8 cellular contexts compared by ENCODE assay signal in the genomic region with DNA sequence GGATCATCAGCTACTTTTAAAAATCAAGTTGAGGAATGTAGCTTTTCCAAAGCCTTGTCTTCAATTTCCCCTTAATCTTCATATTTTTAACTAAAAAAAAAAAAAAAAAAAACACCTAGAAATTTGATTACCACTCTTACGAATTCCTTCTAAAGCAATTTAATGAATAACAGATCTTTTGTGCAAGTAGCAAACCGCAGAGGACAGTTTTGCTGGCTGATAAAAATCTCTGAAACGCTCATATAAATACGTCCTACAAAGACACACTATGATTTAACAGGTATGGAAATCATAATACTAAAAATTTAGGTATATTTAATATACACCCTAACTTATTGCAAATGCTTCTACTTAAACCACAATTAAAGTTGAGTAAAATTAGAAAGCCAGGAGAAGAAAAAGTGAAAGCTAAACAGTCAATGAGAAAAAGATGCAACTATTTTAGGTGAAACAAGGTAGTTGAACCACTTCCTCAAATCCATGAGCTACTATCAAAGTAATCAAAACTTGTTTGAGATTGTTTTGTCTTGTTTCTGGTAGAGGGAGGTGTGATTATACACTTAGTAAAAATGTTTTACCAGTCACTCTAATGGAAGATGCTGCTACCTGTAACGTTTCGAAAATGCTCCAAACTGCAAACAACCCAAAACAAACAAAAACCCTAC. TPM values are rescaled to one million over a fixed set of nuclear protein-coding genes. Genes with fewer than 3 reads are reported as not detected.
DNase-seq lines count a peak whose midpoint lies in the region; ATAC-seq and TF ChIP-seq lines count a peak whose summit lies in the region.

No MANE protein-coding gene starts in this region.

- POLR2A ChIA-PET in CD8-positive, alpha-beta T cell (lab: Charles Lee): no interaction called here
- POLR2A ChIA-PET in HEK293 (lab: Yijun Ruan, JAX): interaction anchor here (2.2 kb wide), 1 partner anchor 141 kb away, joined by 8 read pairs; no protein-coding TSS in a partner anchor
- POLR2A ChIA-PET in activated naive CD8-positive, alpha-beta T cell treated with anti-CD3 and anti-CD28 coated beads, Interleukin-2, amount 10 ng/mL, durations not matched to agents 7 days and 5 days (lab: Charles Lee): interaction anchor here (0.6 kb wide), 1 partner anchor 406 kb away, joined by 3 read pairs; no protein-coding TSS in a partner anchor

- peak overlapping the region; percentile 73 for H3K4me3 Mint-ChIP-seq in CD8-positive, alpha-beta T cell
- H3K4me3 Mint-ChIP-seq in activated naive CD8-positive, alpha-beta T cell treated with anti-CD3 and anti-CD28 coated beads, Interleukin-2, amount 10 ng/mL, durations not matched to agents 7 days and 5 days: peak overlapping the region; percentile 73

- no peak overlapping the region for H3K4me3 ChIP-seq in CD8-positive, alpha-beta T cell (ENCODE audit: low read depth, low read length)
- H3K4me3 ChIP-seq in HEK293 (ENCODE audit: low read depth, low read length) (peak overlapping the region; percentile 97), right lobe of liver (peak overlapping the region; percentile 78 to 91 (median 81))

- no peaks in the 10 kb centered on the region for H3K9me3 ChIP-seq in CD8-positive, alpha-beta T cell (ENCODE audit: low read length)
- H3K9me3 ChIP-seq in HEK293 (ENCODE audit: control insufficient read depth, insufficient read depth, low read depth, low read length) (no peaks in the 10 kb centered on the region), right lobe of liver (no peaks in the 10 kb centered on the region)

- no peak for DNase-seq in CD8-positive, alpha-beta T cell
- no peak for DNase-seq in activated naive CD8-positive, alpha-beta T cell treated with anti-CD3 and anti-CD28 coated beads, Interleukin-2, amount 10 ng/mL, durations not matched to agents 7 days and 5 days
- DNase-seq in right lobe of liver (no peak), NCI-H2107 (lab: John Stamatoyannopoulos, UW) (no peak)
- no peak for DNase-seq in effector CD4-positive, alpha-beta T cell
- DNase-seq in stimulated activated CD4-positive, alpha-beta T cell treated with anti-CD3 and anti-CD28 coated beads, Interleukin-15, amount 100 ng/mL, for 24 hours: no peak

- H3K4me1 ChIP-seq in CD8-positive, alpha-beta T cell (ENCODE audit: insufficient read depth, low read length): peaks cover 12% of the 10 kb centered on the region
- H3K4me1 ChIP-seq in HEK293 (ENCODE audit: control insufficient read depth, insufficient read depth, low read length): peaks cover 32% of the 10 kb centered on the region
- H3K4me1 ChIP-seq in right lobe of liver: peaks cover 0 to 19% (median 6%) of the 10 kb centered on the region in 4 donors

- CTCF ChIA-PET in CD8-positive, alpha-beta T cell (lab: Charles Lee): interaction anchor here (0.7 kb wide), 1 partner anchor 12 kb away, joined by 3 read pairs; no protein-coding TSS in a partner anchor
- CTCF ChIA-PET in HEK293 (lab: Yijun Ruan, JAX): interaction anchor here (0.6 to 2.7 kb wide), 4 partner anchors 140 to 1089 kb away, joined by 3 to 13 read pairs (median 4); no protein-coding TSS in a partner anchor

- WGBS in right lobe of liver (ENCODE audit: insufficient coverage, low coverage, low lambda C conversion rate, missing lambda C conversion rate): 4% methylated on average over 6 of the region's 6 CpGs

- no peaks in the 10 kb centered on the region for H3K9me3 Mint-ChIP-seq in CD8-positive, alpha-beta T cell
- H3K9me3 Mint-ChIP-seq in activated naive CD8-positive, alpha-beta T cell treated with anti-CD3 and anti-CD28 coated beads, Interleukin-2, amount 10 ng/mL, durations not matched to agents 7 days and 5 days: no peaks in the 10 kb centered on the region

- peaks cover 2% of the 10 kb centered on the region for H3K36me3 Mint-ChIP-seq in CD8-positive, alpha-beta T cell
- H3K36me3 Mint-ChIP-seq in activated naive CD8-positive, alpha-beta T cell treated with anti-CD3 and anti-CD28 coated beads, Interleukin-2, amount 10 ng/mL, durations not matched to agents 7 days and 5 days: no peaks in the 10 kb centered on the region

- H3K27ac ChIP-seq in CD8-positive, alpha-beta T cell (ENCODE audit: low read depth, low read length): no peak overlapping the region
- H3K27ac ChIP-seq in HEK293 (ENCODE audit: extremely low read depth, low read depth, low read length): peak overlapping the region; percentile 100; the same call in 1 of the 2 replicates
- H3K27ac ChIP-seq in right lobe of liver: peak overlapping the region; percentile 87 to 91 (median 89)

- no peak for ATAC-seq in CD8-positive, alpha-beta T cell
- ATAC-seq in activated naive CD8-positive, alpha-beta T cell treated with anti-CD3 and anti-CD28 coated beads, Interleukin-2, amount 10 ng/mL, durations not matched to agents 7 days and 5 days (ENCODE audit: low read depth): no peak
- peak in 1 of 4 donors; percentile 1 for ATAC-seq in right lobe of liver
- no peak for ATAC-seq in HG03469 (IDR thresholded peaks at IDR 0.05; ENCODE audit: unreplicated experiment)

- TF ChIP-seq CTCF in CD8-positive, alpha-beta T cell (IDR thresholded peaks at IDR 0.05): no peak
- TF ChIP-seq CTCF in HEK293 (tag by site-specific recombination; IDR thresholded peaks at IDR 0.05) (no peak), right lobe of liver (IDR thresholded peaks at IDR 0.05) (no peak)

- peaks cover 6% of the 10 kb centered on the region for H3K27me3 ChIP-seq in CD8-positive, alpha-beta T cell (ENCODE audit: insufficient read depth, low read length)
- no peaks in the 10 kb centered on the region for H3K27me3 ChIP-seq in right lobe of liver

- H3K27ac Mint-ChIP-seq in CD8-positive, alpha-beta T cell: no peak overlapping the region
- H3K27ac Mint-ChIP-seq in activated naive CD8-positive, alpha-beta T cell treated with anti-CD3 and anti-CD28 coated beads, Interleukin-2, amount 10 ng/mL, durations not matched to agents 7 days and 5 days: peak overlapping the region; percentile 15

- peaks cover 35% of the 10 kb centered on the region for H3K27me3 Mint-ChIP-seq in CD8-positive, alpha-beta T cell (ENCODE audit: low read depth)
- H3K27me3 Mint-ChIP-seq in activated naive CD8-positive, alpha-beta T cell treated with anti-CD3 and anti-CD28 coated beads, Interleukin-2, amount 10 ng/mL, durations not matched to agents 7 days and 5 days: peaks cover 59% of the 10 kb centered on the region

- H3K4me1 Mint-ChIP-seq in CD8-positive, alpha-beta T cell (ENCODE audit: low read depth): peaks cover 13% of the 10 kb centered on the region
- H3K4me1 Mint-ChIP-seq in activated naive CD8-positive, alpha-beta T cell treated with anti-CD3 and anti-CD28 coated beads, Interleukin-2, amount 10 ng/mL, durations not matched to agents 7 days and 5 days: peaks cover 11% of the 10 kb centered on the region

- intact Hi-C loops in CD8-positive, alpha-beta T cell (cut with DNase I, micrococcal nuclease): no loop called here
- intact Hi-C loops in right lobe of liver (cut with DNase I): no loop called here

- H3K36me3 ChIP-seq in CD8-positive, alpha-beta T cell (ENCODE audit: insufficient read depth, low read length): no peaks in the 10 kb centered on the region
- H3K36me3 ChIP-seq in HEK293 (ENCODE audit: control insufficient read depth in 2 of 2, insufficient read depth in 1 of 2, low read length in 2 of 2): peaks cover 0 to 4% of the 10 kb centered on the region in 2 experiments; a peak in 1 of 3 replicates
- no peaks in the 10 kb centered on the region for H3K36me3 ChIP-seq in right lobe of liver

- TF ChIP-seq POLR2A in right lobe of liver (IDR thresholded peaks at IDR 0.05): no peak

TF ChIP-seq in HEK293, 187 proteins besides CTCF, POLR2A, EP300 and RAD21 (continues in another document):
- TF ChIP-seq, protein P1, sequence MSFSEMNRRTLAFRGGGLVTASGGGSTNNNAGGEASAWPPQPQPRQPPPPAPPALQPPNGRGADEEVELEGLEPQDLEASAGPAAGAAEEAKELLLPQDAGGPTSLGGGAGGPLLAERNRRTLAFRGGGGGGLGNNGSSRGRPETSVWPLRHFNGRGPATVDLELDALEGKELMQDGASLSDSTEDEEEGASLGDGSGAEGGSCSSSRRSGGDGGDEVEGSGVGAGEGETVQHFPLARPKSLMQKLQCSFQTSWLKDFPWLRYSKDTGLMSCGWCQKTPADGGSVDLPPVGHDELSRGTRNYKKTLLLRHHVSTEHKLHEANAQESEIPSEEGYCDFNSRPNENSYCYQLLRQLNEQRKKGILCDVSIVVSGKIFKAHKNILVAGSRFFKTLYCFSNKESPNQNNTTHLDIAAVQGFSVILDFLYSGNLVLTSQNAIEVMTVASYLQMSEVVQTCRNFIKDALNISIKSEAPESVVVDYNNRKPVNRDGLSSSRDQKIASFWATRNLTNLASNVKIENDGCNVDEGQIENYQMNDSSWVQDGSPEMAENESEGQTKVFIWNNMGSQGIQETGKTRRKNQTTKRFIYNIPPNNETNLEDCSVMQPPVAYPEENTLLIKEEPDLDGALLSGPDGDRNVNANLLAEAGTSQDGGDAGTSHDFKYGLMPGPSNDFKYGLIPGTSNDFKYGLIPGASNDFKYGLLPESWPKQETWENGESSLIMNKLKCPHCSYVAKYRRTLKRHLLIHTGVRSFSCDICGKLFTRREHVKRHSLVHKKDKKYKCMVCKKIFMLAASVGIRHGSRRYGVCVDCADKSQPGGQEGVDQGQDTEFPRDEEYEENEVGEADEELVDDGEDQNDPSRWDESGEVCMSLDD (tag by site-specific recombination; IDR thresholded peaks at IDR 0.05): no peak
- TF ChIP-seq KLF7 (tag by site-specific recombination; IDR thresholded peaks at IDR 0.05; ENCODE audit: borderline replicate concordance) (no peak), ZNF354C (tag by site-specific recombination; IDR thresholded peaks at IDR 0.05; ENCODE audit: borderline replicate concordance, low read depth) (no peak)
- TF ChIP-seq, protein P2, sequence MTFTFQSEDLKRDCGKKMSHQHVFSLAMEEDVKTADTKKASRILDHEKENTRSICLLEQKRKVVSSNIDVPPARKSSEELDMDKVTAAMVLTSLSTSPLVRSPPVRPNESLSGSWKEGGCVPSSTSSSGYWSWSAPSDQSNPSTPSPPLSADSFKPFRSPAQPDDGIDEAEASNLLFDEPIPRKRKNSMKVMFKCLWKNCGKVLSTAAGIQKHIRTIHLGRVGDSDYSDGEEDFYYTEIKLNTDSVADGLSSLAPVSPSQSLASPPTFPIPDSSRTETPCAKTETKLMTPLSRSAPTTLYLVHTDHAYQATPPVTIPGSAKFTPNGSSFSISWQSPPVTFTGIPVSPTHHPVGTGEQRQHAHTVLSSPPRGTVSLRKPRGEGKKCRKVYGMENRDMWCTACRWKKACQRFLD (tag by site-specific recombination; IDR thresholded peaks at IDR 0.05): no peak

RNA-seq across cellular contexts. Expression of a gene that starts 2.3 kb away (rescaled TPM):
- total RNA-seq in CD8-positive, alpha-beta T cell: 1 to 10 TPM in 1 of 2 experiments, under 1 TPM in 1; 0.58 to 2.0 TPM
- total RNA-seq in activated naive CD8-positive, alpha-beta T cell treated with anti-CD3 and anti-CD28 coated beads, Interleukin-2, amount 10 ng/mL, durations not matched to agents 7 days and 5 days: 1 to 10 TPM; 4.7 to 5.7 TPM
- 10 to 100 TPM; 25.0 to 62.3 (median 28.9) TPM for total RNA-seq in right lobe of liver
